In genomic region chr16:30381351-30382041, GRCh38 we compare ENCODE assay signal across 11 cellular contexts. TPM values are rescaled to one million over a fixed set of nuclear protein-coding genes. Genes with fewer than 3 reads are reported as not detected.
DNase-seq lines count a peak whose midpoint lies in the region; ATAC-seq, FAIRE-seq and TF ChIP-seq lines count a peak whose summit lies in the region.
"Had no signal": no experiment of that assay in that cellular context is flagged by ENCODE, and none has a peak within 500 bp of the region (broad histone marks: within the 10 kb centered on the region; RNA-seq: fewer than 3 reads in every experiment).

No MANE protein-coding gene starts in this region.

- H3K4me3 ChIP-seq in OCI-LY7 (ENCODE audit: low read depth, low read length, poor library complexity, severe bottlenecking): peak overlapping the region; percentile 85
- H3K4me3 ChIP-seq in GM12878: peak overlapping the region; percentile 97
- no peak overlapping the region for H3K4me3 ChIP-seq in skeletal muscle tissue (ENCODE audit: low read length in 3 of 3)
- no peak overlapping the region for H3K4me3 ChIP-seq in lower leg skin (ENCODE audit: low read depth, poor library complexity, severe bottlenecking)
- H3K4me3 ChIP-seq: SJSA1 had no signal

- CTCF ChIA-PET in OCI-LY7 (lab: Charles Lee; ENCODE audit: unreplicated experiment): no interaction called here
- CTCF ChIA-PET in GM12878 (lab: Yijun Ruan, JAX): interaction anchor here (1.6 to 2.8 kb wide), 4 partner anchors 10 to 217 kb away, joined by 6 to 23 read pairs (median 8); partner anchors contain the start of genes ZNF48 and ZNF771

- FAIRE-seq in GM12878 (lab: Jason Lieb, UNC): no peak
- FAIRE-seq: endometrium had no signal

- POLR2A ChIA-PET in OCI-LY7 (lab: Charles Lee): interaction anchor here (2.8 kb wide), 2 partner anchors 10 to 14 kb away, joined by 10 to 22 read pairs; partner anchors contain the start of genes TBC1D10B and ZNF48
- POLR2A ChIA-PET in GM12878 (lab: Charles Lee): interaction anchor here (1.4 to 4.3 kb wide), 5 partner anchors 10 to 316 kb away, joined by 3 to 37 read pairs (median 4); partner anchors contain the start of genes ALDOA, TBC1D10B and ZNF48

- no peak overlapping the region for H2AFZ ChIP-seq in OCI-LY7 (ENCODE audit: low read length)
- no peak overlapping the region for H2AFZ ChIP-seq in GM12878 (ENCODE audit: control insufficient read depth, low read depth, low read length)

- peak overlapping the region; percentile 98 for H3K4me2 ChIP-seq in OCI-LY7 (ENCODE audit: low read length)
- H3K4me2 ChIP-seq in GM12878 (ENCODE audit: control insufficient read depth, insufficient read depth): peak overlapping the region; percentile 94

- BruUV-seq in OCI-LY7 (replicated peaks; lab: Mats Ljungman, UMichigan) (no TSS peak), GM12878 (replicated peaks; lab: Mats Ljungman, UMichigan) (no TSS peak)

- H3K36me3 ChIP-seq in OCI-LY7 (ENCODE audit: insufficient read depth, low read length) (peaks cover 21% of the 10 kb centered on the region), GM12878 (ENCODE audit: control insufficient read depth in 2 of 2, insufficient read depth in 2 of 2, low read length in 1 of 2) (peaks cover 0 to 4% of the 10 kb centered on the region in 2 experiments; a peak in 2 of 4 replicates), skeletal muscle tissue (ENCODE audit: control insufficient read depth in 3 of 3, insufficient read depth in 3 of 3, low read length in 3 of 3) (peaks cover 2 to 8% (median 2%) of the 10 kb centered on the region in 3 donors)

- TF ChIP-seq CTCF in OCI-LY7 (conservative IDR thresholded peaks at IDR 0.05; ENCODE audit: low read length): no peak
- TF ChIP-seq CTCF in GM12878 (IDR thresholded peaks at IDR 0.05 in 2 of 3, conservative IDR thresholded peaks at IDR 0.05 in 1 of 3; ENCODE audit: control insufficient read depth in 2 of 3, extremely low read depth in 1 of 3, insufficient read depth in 1 of 3, low read depth in 3 of 3, low read length in 3 of 3): no peak
- TF ChIP-seq CTCF in lower leg skin (IDR thresholded peaks at IDR 0.05): no peak

- peak overlapping the region; percentile 76 for H3K9ac ChIP-seq in GM12878 (ENCODE audit: control insufficient read depth, insufficient read depth, low read length)
- H3K9ac ChIP-seq in skeletal muscle tissue (ENCODE audit: low read depth in 1 of 3, low read length in 3 of 3): no peak overlapping the region

- H3K79me2 ChIP-seq in OCI-LY7 (ENCODE audit: insufficient read depth, low read depth, low read length) (peaks cover 35% of the 10 kb centered on the region; the same call in 1 of the 2 replicates), GM12878 (ENCODE audit: control insufficient read depth, insufficient read depth, low read length) (peaks cover 27% of the 10 kb centered on the region)

- no peaks in the 10 kb centered on the region for H3K9me3 ChIP-seq in OCI-LY7 (ENCODE audit: low read length)
- H3K9me3 ChIP-seq in GM12878 (replicated peaks; ENCODE audit: control insufficient read depth, insufficient read depth, low read length): no peaks in the 10 kb centered on the region
- no peaks in the 10 kb centered on the region for H3K9me3 ChIP-seq in skeletal muscle tissue (ENCODE audit: control insufficient read depth in 3 of 3, low read length in 3 of 3)
- H3K9me3 ChIP-seq: SJSA1 had no signal

- H3K27me3 ChIP-seq in GM12878 (replicated peaks in 1 of 2; ENCODE audit: control insufficient read depth in 2 of 2, insufficient read depth in 2 of 2, low read length in 1 of 2): no peaks in the 10 kb centered on the region
- H3K27me3 ChIP-seq in skeletal muscle tissue (ENCODE audit: control insufficient read depth in 3 of 3, insufficient read depth in 3 of 3, low read length in 3 of 3): no peaks in the 10 kb centered on the region
- H3K27me3 ChIP-seq: SJSA1 had no signal

- H4K20me1 ChIP-seq in OCI-LY7 (ENCODE audit: insufficient read depth, low read length) (no peaks in the 10 kb centered on the region), GM12878 (ENCODE audit: control insufficient read depth, insufficient read depth) (no peaks in the 10 kb centered on the region)

- H3K27ac ChIP-seq in OCI-LY7 (ENCODE audit: low read depth, low read length, poor library complexity, severe bottlenecking) (peak overlapping the region; percentile 97), GM12878 (ENCODE audit: control insufficient read depth, insufficient read depth) (peak overlapping the region; percentile 91), skeletal muscle tissue (ENCODE audit: low read depth, low read length) (peak overlapping the region; percentile 52)
- H3K27ac ChIP-seq: SJSA1 had no signal

- in situ Hi-C loops in GM12878 (cut with MboI): no loop called here

- 49% methylated on average over 10 of the region's 10 CpGs for WGBS in GM12878 (ENCODE audit: insufficient coverage, insufficient replicate concordance, low lambda C conversion rate, missing lambda C conversion rate)
- 80 to 82% methylated on average over 10 of the region's 10 CpGs for WGBS in lower leg skin, 2 donors

- TF ChIP-seq RAD21 in GM12878 (IDR thresholded peaks at IDR 0.05; ENCODE audit: insufficient read depth, low read depth, low read length): no peak

- RAD21 ChIA-PET in GM12878 (lab: Charles Lee; ENCODE audit: unreplicated experiment): interaction anchor here (1.3 to 3.2 kb wide), 3 partner anchors 11 to 27 kb away, joined by 3 to 25 read pairs (median 4); partner anchors contain the start of genes TBC1D10B and ZNF771

- no peaks in the 10 kb centered on the region for H3K9me2 ChIP-seq in OCI-LY7 (ENCODE audit: insufficient read depth, low read length)

- intact Hi-C loops in OCI-LY7 (cut with micrococcal nuclease; ENCODE audit: unreplicated experiment) (no loop called here), GM12878 (cut with micrococcal nuclease; ENCODE audit: unreplicated experiment) (no loop called here), lower leg skin (cut with DNase I; ENCODE audit: low total_unique reads) (no loop called here)

- TF ChIP-seq POLR2A in GM12878 (IDR thresholded peaks at IDR 0.05; ENCODE audit: low read depth, low read length): no peak
- no peak for TF ChIP-seq POLR2A in lower leg skin (IDR thresholded peaks at IDR 0.05)

- TF ChIP-seq EP300 in GM12878 (IDR thresholded peaks at IDR 0.05; ENCODE audit: borderline replicate concordance in 1 of 2, control insufficient read depth in 1 of 2, low read depth in 2 of 2, low read length in 2 of 2): no peak

- ATAC-seq in GM12878 (no peak), HG02763 (IDR thresholded peaks at IDR 0.05; ENCODE audit: unreplicated experiment) (no peak)

- DNase-seq in NCI-H510A treated with DMSO at 0.1 percent for 48 hours (lab: John Stamatoyannopoulos, UW) (peak; percentile 26), NCI-H510A (lab: John Stamatoyannopoulos, UW) (no peak), OCI-LY7 (ENCODE audit: low spot score) (peak; percentile 67), GM12878 (ENCODE audit: low read depth, low spot score) (no peak), lower leg skin (ENCODE audit: low spot score in 2 of 2) (no peak), NCI-H2029 (lab: John Stamatoyannopoulos, UW) (no peak)
- DNase-seq: NCI-H187 had no signal

- SMC1A ChIA-PET in GM12878 (lab: Charles Lee; ENCODE audit: uncharacterized antibody, unreplicated experiment): interaction anchor here (1.1 to 3.3 kb wide), 3 partner anchors 10 to 35 kb away, joined by 3 to 12 read pairs (median 9); no protein-coding TSS in a partner anchor

- H3K4me1 ChIP-seq in OCI-LY7 (ENCODE audit: insufficient read depth, low read length, poor library complexity, severe bottlenecking): peaks cover 52% of the 10 kb centered on the region
- H3K4me1 ChIP-seq in GM12878 (ENCODE audit: control insufficient read depth, insufficient read depth, low read length): peaks cover 28% of the 10 kb centered on the region
- peaks cover 12 to 19% (median 14%) of the 10 kb centered on the region in 3 donors for H3K4me1 ChIP-seq in skeletal muscle tissue (ENCODE audit: control insufficient read depth in 3 of 3, insufficient read depth in 3 of 3, low read length in 3 of 3)

RNA-seq across cellular contexts. Expression of gene SEPTIN1, which starts 0.9 kb away (rescaled TPM):
- 126 and 133 TPM in 2 replicates for total RNA-seq in OCI-LY7 (2014; rRNA removed; shearing (Covaris generic))
- total RNA-seq in OCI-LY7 (2022) (171 and 181 TPM in 2 replicates), GM12878 (2014; rRNA removed) (85.4 and 89.7 TPM in 2 replicates), GM12878 (2014; rRNA removed; fragmentation: Illumina TruSeq; extraction: Trizol) (47.7 and 52.6 TPM in 2 replicates), GM12878 (2021) (124 and 125 TPM in 2 replicates), skeletal muscle tissue (0.52 TPM), lower leg skin (1 to 10 TPM in 1 of 4 donors, under 1 TPM in 2, not detected in 1; 0.39 to 1.2 (median 0.91) TPM)
- 58.7 and 62.2 TPM in 2 replicates for total RNA-seq in GM12878 (2013; cell fraction: nucleolus; rRNA removed)
- polyA plus RNA-seq in GM12878 (2011; ENCODE audit: low read depth): 39.5 TPM
- polyA plus RNA-seq in GM12878 (2011; rRNA removed) (42.5 and 62.5 TPM in 2 replicates), GM12878 (2014; fragmentation: Illumina TruSeq; extraction: Trizol) (85.0 and 130 TPM in 2 replicates), GM12878 (2014; fragmentation: Nextera tagmentation; extraction: Ambion mirVana) (10 to 100 TPM in 1 of 2 experiments, 1 to 10 TPM in 1; 2.8 to 16.0 TPM), GM12878 (2014; rRNA removed) (98.4 and 124 TPM in 2 replicates), GM12878 (2016; fragmentation: Nextera tagmentation; extraction: Ambion mirVana) (100 to 1,000 TPM; 147 to 153 TPM)
- polyA plus RNA-seq in GM12878 (2011; cell fraction: cytosol; rRNA removed): 104 and 113 TPM in 2 replicates
- 234 and 279 TPM in 2 replicates for polyA plus RNA-seq in GM12878 (2011; cell fraction: nucleus; rRNA removed)
- polyA plus RNA-seq in GM12878 (2012): 90.6 and 97.1 TPM in 2 replicates
- polyA minus RNA-seq in GM12878 (2011; rRNA and poly(A)+ RNA removed): 45.6 and 80.6 TPM in 2 replicates
- 16.0 and 19.1 TPM in 2 replicates for polyA minus RNA-seq in GM12878 (2011; cell fraction: cytosol; rRNA and poly(A)+ RNA removed)
- 27.7 and 42.4 TPM in 2 replicates for polyA minus RNA-seq in GM12878 (2011; cell fraction: nucleus; rRNA and poly(A)+ RNA removed)
- total RNA-seq: SJSA1 had no signal

RNA-seq across cellular contexts. Expression of gene MYL11, which starts 6.9 kb away (rescaled TPM):
- total RNA-seq in OCI-LY7 (2014; rRNA removed; shearing (Covaris generic)): 3.2 and 3.3 TPM in 2 replicates
- total RNA-seq in OCI-LY7 (2022) (1.7 and 3.9 TPM in 2 replicates), GM12878 (2014; rRNA removed) (not detected in 2 replicates), GM12878 (2014; rRNA removed; fragmentation: Illumina TruSeq; extraction: Trizol) (not detected in 2 replicates), GM12878 (2021) (not detected in 2 replicates), skeletal muscle tissue (12,119 TPM), lower leg skin (1 to 10 TPM in 1 of 4 donors, under 1 TPM in 1, not detected in 2; 0.79 to 2.1 TPM)
- not detected in 2 replicates for total RNA-seq in GM12878 (2013; cell fraction: nucleolus; rRNA removed)
- not detected for polyA plus RNA-seq in GM12878 (2011; ENCODE audit: low read depth)
- polyA plus RNA-seq in GM12878 (2011; rRNA removed) (0.61 TPM in 1 of 2 replicates, not detected in the other), GM12878 (2014; fragmentation: Illumina TruSeq; extraction: Trizol) (1.2 TPM in 1 of 2 replicates, not detected in the other), GM12878 (2014; fragmentation: Nextera tagmentation; extraction: Ambion mirVana) (under 1 TPM in 1 of 2 experiments, not detected in 1; 0.79 TPM), GM12878 (2014; rRNA removed) (0.19 and 2.5 TPM in 2 replicates), GM12878 (2016; fragmentation: Nextera tagmentation; extraction: Ambion mirVana) (under 1 TPM in 1 of 2 experiments, not detected in 1; 0.33 TPM)
- 0.50 TPM in 1 of 2 replicates, not detected in the other for polyA plus RNA-seq in GM12878 (2011; cell fraction: cytosol; rRNA removed)
- polyA plus RNA-seq in GM12878 (2011; cell fraction: nucleus; rRNA removed): not detected in 2 replicates
- 0.96 TPM in 1 of 2 replicates, not detected in the other for polyA plus RNA-seq in GM12878 (2012)
- polyA minus RNA-seq in GM12878 (2011; rRNA and poly(A)+ RNA removed): not detected in 2 replicates
- polyA minus RNA-seq in GM12878 (2011; cell fraction: cytosol; rRNA and poly(A)+ RNA removed): not detected in 2 replicates
- not detected in 2 replicates for polyA minus RNA-seq in GM12878 (2011; cell fraction: nucleus; rRNA and poly(A)+ RNA removed)
- total RNA-seq: SJSA1 had no signal

RNA-seq across cellular contexts. Expression of gene TBC1D10B, which starts 11.2 kb away (rescaled TPM):
- total RNA-seq in OCI-LY7 (2014; rRNA removed; shearing (Covaris generic)): 38.6 and 44.9 TPM in 2 replicates
- total RNA-seq in OCI-LY7 (2022): 74.8 and 78.6 TPM in 2 replicates
- total RNA-seq in GM12878 (2013; cell fraction: nucleolus; rRNA removed): 28.6 and 35.9 TPM in 2 replicates
- 19.5 and 25.5 TPM in 2 replicates for total RNA-seq in GM12878 (2014; rRNA removed)
- 11.5 TPM in 2 replicates for total RNA-seq in GM12878 (2014; rRNA removed; fragmentation: Illumina TruSeq; extraction: Trizol)
- total RNA-seq in GM12878 (2021): 44.0 and 51.2 TPM in 2 replicates
- 10.4 TPM for polyA plus RNA-seq in GM12878 (2011; ENCODE audit: low read depth)
- polyA plus RNA-seq in GM12878 (2011; rRNA removed): 6.4 and 11.4 TPM in 2 replicates
- 26.7 and 26.8 TPM in 2 replicates for polyA plus RNA-seq in GM12878 (2011; cell fraction: cytosol; rRNA removed)
- polyA plus RNA-seq in GM12878 (2011; cell fraction: nucleus; rRNA removed): 32.0 and 43.5 TPM in 2 replicates
- 22.9 and 23.4 TPM in 2 replicates for polyA plus RNA-seq in GM12878 (2012)
- polyA plus RNA-seq in GM12878 (2014; fragmentation: Illumina TruSeq; extraction: Trizol): 15.7 and 19.0 TPM in 2 replicates
- polyA plus RNA-seq in GM12878 (2014; fragmentation: Nextera tagmentation; extraction: Ambion mirVana): 1 to 10 TPM; 2.2 to 4.4 TPM
- 26.2 and 30.7 TPM in 2 replicates for polyA plus RNA-seq in GM12878 (2014; rRNA removed)
- 10 to 100 TPM in 1 of 2 experiments, 1 to 10 TPM in 1; 6.9 to 11.6 TPM for polyA plus RNA-seq in GM12878 (2016; fragmentation: Nextera tagmentation; extraction: Ambion mirVana)
- polyA minus RNA-seq in GM12878 (2011; rRNA and poly(A)+ RNA removed): 18.4 and 31.1 TPM in 2 replicates
- 17.8 and 19.3 TPM in 2 replicates for polyA minus RNA-seq in GM12878 (2011; cell fraction: cytosol; rRNA and poly(A)+ RNA removed)
- 7.6 and 18.6 TPM in 2 replicates for polyA minus RNA-seq in GM12878 (2011; cell fraction: nucleus; rRNA and poly(A)+ RNA removed)
- total RNA-seq in skeletal muscle tissue: 24.5 TPM
- 10 to 100 TPM; 33.2 to 51.8 (median 41.9) TPM for total RNA-seq in lower leg skin

RNA-seq across cellular contexts. Expression of gene ZNF48, which starts 13.7 kb away (rescaled TPM):
- 15.7 and 18.8 TPM in 2 replicates for total RNA-seq in OCI-LY7 (2014; rRNA removed; shearing (Covaris generic))
- total RNA-seq in OCI-LY7 (2022) (16.4 and 17.3 TPM in 2 replicates), GM12878 (2014; rRNA removed) (10.5 and 10.6 TPM in 2 replicates), GM12878 (2014; rRNA removed; fragmentation: Illumina TruSeq; extraction: Trizol) (6.4 and 6.6 TPM in 2 replicates), GM12878 (2021) (11.1 and 12.0 TPM in 2 replicates), skeletal muscle tissue (6.3 TPM), lower leg skin (10 to 100 TPM in 3 of 4 donors, 1 to 10 TPM in 1; 8.3 to 15.6 (median 10.5) TPM)
- total RNA-seq in GM12878 (2013; cell fraction: nucleolus; rRNA removed): 11.9 and 12.6 TPM in 2 replicates
- polyA plus RNA-seq in GM12878 (2011; ENCODE audit: low read depth): 2.0 TPM
- polyA plus RNA-seq in GM12878 (2011; rRNA removed) (3.2 and 4.0 TPM in 2 replicates), GM12878 (2014; fragmentation: Illumina TruSeq; extraction: Trizol) (1.3 and 4.5 TPM in 2 replicates), GM12878 (2014; fragmentation: Nextera tagmentation; extraction: Ambion mirVana) (1 to 10 TPM in 1 of 2 experiments, under 1 TPM in 1; 0.14 to 1.0 TPM), GM12878 (2014; rRNA removed) (7.0 and 8.6 TPM in 2 replicates), GM12878 (2016; fragmentation: Nextera tagmentation; extraction: Ambion mirVana) (1 to 10 TPM in 1 of 2 experiments, under 1 TPM in 1; 0.88 to 1.2 TPM)
- polyA plus RNA-seq in GM12878 (2011; cell fraction: cytosol; rRNA removed): 5.7 and 5.9 TPM in 2 replicates
- polyA plus RNA-seq in GM12878 (2011; cell fraction: nucleus; rRNA removed): 7.3 and 8.5 TPM in 2 replicates
- polyA plus RNA-seq in GM12878 (2012): 3.8 and 4.6 TPM in 2 replicates
- polyA minus RNA-seq in GM12878 (2011; rRNA and poly(A)+ RNA removed): 5.3 and 8.5 TPM in 2 replicates
- 2.8 and 3.8 TPM in 2 replicates for polyA minus RNA-seq in GM12878 (2011; cell fraction: cytosol; rRNA and poly(A)+ RNA removed)
- 4.7 and 6.3 TPM in 2 replicates for polyA minus RNA-seq in GM12878 (2011; cell fraction: nucleus; rRNA and poly(A)+ RNA removed)

RNA-seq across cellular contexts. Expression of gene ZNF771, which starts 25.9 kb away (rescaled TPM):
- 6.4 and 11.3 TPM in 2 replicates for total RNA-seq in OCI-LY7 (2014; rRNA removed; shearing (Covaris generic))
- total RNA-seq in OCI-LY7 (2022) (9.2 and 10.8 TPM in 2 replicates), GM12878 (2014; rRNA removed) (4.9 and 6.2 TPM in 2 replicates), GM12878 (2014; rRNA removed; fragmentation: Illumina TruSeq; extraction: Trizol) (1.7 and 2.2 TPM in 2 replicates), GM12878 (2021) (5.2 and 5.4 TPM in 2 replicates), skeletal muscle tissue (5.2 TPM), lower leg skin (10 to 100 TPM in 3 of 4 donors, 1 to 10 TPM in 1; 5.9 to 12.8 (median 11.0) TPM)
- total RNA-seq in GM12878 (2013; cell fraction: nucleolus; rRNA removed): 5.1 and 6.2 TPM in 2 replicates
- polyA plus RNA-seq in GM12878 (2011; ENCODE audit: low read depth): 0.71 TPM
- polyA plus RNA-seq in GM12878 (2011; rRNA removed) (1.9 and 2.3 TPM in 2 replicates), GM12878 (2014; fragmentation: Illumina TruSeq; extraction: Trizol) (0.62 and 1.0 TPM in 2 replicates), GM12878 (2014; fragmentation: Nextera tagmentation; extraction: Ambion mirVana) (1 to 10 TPM in 1 of 2 experiments, under 1 TPM in 1; 0.98 to 2.0 TPM), GM12878 (2014; rRNA removed) (5.1 and 6.9 TPM in 2 replicates), GM12878 (2016; fragmentation: Nextera tagmentation; extraction: Ambion mirVana) (1 to 10 TPM; 5.7 to 7.6 TPM)
- polyA plus RNA-seq in GM12878 (2011; cell fraction: cytosol; rRNA removed): 3.3 and 6.3 TPM in 2 replicates
- 4.5 and 5.1 TPM in 2 replicates for polyA plus RNA-seq in GM12878 (2011; cell fraction: nucleus; rRNA removed)
- 1.7 and 1.9 TPM in 2 replicates for polyA plus RNA-seq in GM12878 (2012)
- 3.1 and 3.5 TPM in 2 replicates for polyA minus RNA-seq in GM12878 (2011; rRNA and poly(A)+ RNA removed)
- polyA minus RNA-seq in GM12878 (2011; cell fraction: cytosol; rRNA and poly(A)+ RNA removed): 1.9 and 4.7 TPM in 2 replicates
- 3.6 and 5.5 TPM in 2 replicates for polyA minus RNA-seq in GM12878 (2011; cell fraction: nucleus; rRNA and poly(A)+ RNA removed)

Comparison
In these comparisons a context has a peak if more than half of its experiments do, and no peak if none do; other contexts are left out.
1. DNase-seq: peak in NCI-H510A treated with DMSO at 0.1 percent for 48 hours (single experiment) and OCI-LY7 (single experiment); none in NCI-H510A (single experiment), GM12878 (single experiment), lower leg skin (0 of 2) and NCI-H2029 (single experiment).
2. H3K4me3 ChIP-seq: peak in OCI-LY7 (single experiment) and GM12878 (single experiment); none in skeletal muscle tissue (0 of 3) and lower leg skin (single experiment).
3. RNA of gene SEPTIN1, which starts 0.9 kb away (total RNA-seq): 126 to 181 TPM in OCI-LY7 and 47.7 to 125 TPM in GM12878; 0.39 to 1.2 TPM in lower leg skin and 0.52 TPM in skeletal muscle tissue (single experiment); every median in the first group is over 10 times any median in the second.
4. RNA of gene MYL11, which starts 6.9 kb away (total RNA-seq): 12,119 TPM in skeletal muscle tissue (single experiment); 1.7 to 3.9 TPM in OCI-LY7, 0.79 to 2.1 TPM in lower leg skin and not detected in GM12878; every median in the first group is over 1,000 times any median in the second.
5. Peak in every context shown above with its lines, with median percentiles within 50 percentile points of each other: H3K27ac ChIP-seq.